In genomic region chr16:1330260-1330914, GRCh38 we compare ENCODE assay signal across 1 cellular context.
TF ChIP-seq lines count a peak whose summit lies in the region.

No MANE protein-coding gene starts in this region.

TF ChIP-seq in HepG2, 621 proteins besides CTCF, POLR2A, EP300 and RAD21 (continues in another document):
- TF ChIP-seq DMTF1 (CRISPR knock-in tag; IDR thresholded peaks at IDR 0.05): no peak
- TF ChIP-seq THAP11 (CRISPR knock-in tag; IDR thresholded peaks at IDR 0.05): 0 out of 2 replicates have a peak, but pooled peaks have one; percentile 41
- peak in 1 of 2 experiments; percentile 20; a peak in 1 of 4 replicates for TF ChIP-seq HMGXB4 (CRISPR knock-in tag; IDR thresholded peaks at IDR 0.05; ENCODE audit: borderline replicate concordance in 1 of 2, low read depth in 1 of 2)
- no peak for TF ChIP-seq HES4 (CRISPR knock-in tag; IDR thresholded peaks at IDR 0.05; ENCODE audit: borderline replicate concordance)
- no peak for TF ChIP-seq ZNF776 (CRISPR knock-in tag; IDR thresholded peaks at IDR 0.05)
- TF ChIP-seq, protein P1, sequence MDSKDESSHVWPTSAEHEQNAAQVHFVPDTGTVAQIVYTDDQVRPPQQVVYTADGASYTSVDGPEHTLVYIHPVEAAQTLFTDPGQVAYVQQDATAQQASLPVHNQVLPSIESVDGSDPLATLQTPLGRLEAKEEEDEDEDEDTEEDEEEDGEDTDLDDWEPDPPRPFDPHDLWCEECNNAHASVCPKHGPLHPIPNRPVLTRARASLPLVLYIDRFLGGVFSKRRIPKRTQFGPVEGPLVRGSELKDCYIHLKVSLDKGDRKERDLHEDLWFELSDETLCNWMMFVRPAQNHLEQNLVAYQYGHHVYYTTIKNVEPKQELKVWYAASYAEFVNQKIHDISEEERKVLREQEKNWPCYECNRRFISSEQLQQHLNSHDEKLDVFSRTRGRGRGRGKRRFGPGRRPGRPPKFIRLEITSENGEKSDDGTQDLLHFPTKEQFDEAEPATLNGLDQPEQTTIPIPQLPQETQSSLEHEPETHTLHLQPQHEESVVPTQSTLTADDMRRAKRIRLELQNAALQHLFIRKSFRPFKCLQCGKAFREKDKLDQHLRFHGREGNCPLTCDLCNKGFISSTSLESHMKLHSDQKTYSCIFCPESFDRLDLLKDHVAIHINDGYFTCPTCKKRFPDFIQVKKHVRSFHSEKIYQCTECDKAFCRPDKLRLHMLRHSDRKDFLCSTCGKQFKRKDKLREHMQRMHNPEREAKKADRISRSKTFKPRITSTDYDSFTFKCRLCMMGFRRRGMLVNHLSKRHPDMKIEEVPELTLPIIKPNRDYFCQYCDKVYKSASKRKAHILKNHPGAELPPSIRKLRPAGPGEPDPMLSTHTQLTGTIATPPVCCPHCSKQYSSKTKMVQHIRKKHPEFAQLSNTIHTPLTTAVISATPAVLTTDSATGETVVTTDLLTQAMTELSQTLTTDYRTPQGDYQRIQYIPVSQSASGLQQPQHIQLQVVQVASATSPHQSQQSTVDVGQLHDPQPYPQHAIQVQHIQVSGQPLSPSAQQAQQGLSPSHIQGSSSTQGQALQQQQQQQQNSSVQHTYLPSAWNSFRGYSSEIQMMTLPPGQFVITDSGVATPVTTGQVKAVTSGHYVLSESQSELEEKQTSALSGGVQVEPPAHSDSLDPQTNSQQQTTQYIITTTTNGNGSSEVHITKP (CRISPR knock-in tag; IDR thresholded peaks at IDR 0.05; ENCODE audit: low read depth): no peak
- no peak for TF ChIP-seq ZNF230 (CRISPR knock-in tag; IDR thresholded peaks at IDR 0.05)
- TF ChIP-seq CEBPG (CRISPR knock-in tag; IDR thresholded peaks at IDR 0.05): no peak
- TF ChIP-seq ZNF503 (CRISPR knock-in tag; IDR thresholded peaks at IDR 0.05): no peak
- TF ChIP-seq STAG1 (CRISPR knock-in tag; IDR thresholded peaks at IDR 0.05): peak; percentile 61
- TF ChIP-seq ZNF282 (IDR thresholded peaks at IDR 0.05; ENCODE audit: partially characterized antibody): no peak
- TF ChIP-seq PHF8 (CRISPR knock-in tag; IDR thresholded peaks at IDR 0.05): no peak
- TF ChIP-seq, protein P2, sequence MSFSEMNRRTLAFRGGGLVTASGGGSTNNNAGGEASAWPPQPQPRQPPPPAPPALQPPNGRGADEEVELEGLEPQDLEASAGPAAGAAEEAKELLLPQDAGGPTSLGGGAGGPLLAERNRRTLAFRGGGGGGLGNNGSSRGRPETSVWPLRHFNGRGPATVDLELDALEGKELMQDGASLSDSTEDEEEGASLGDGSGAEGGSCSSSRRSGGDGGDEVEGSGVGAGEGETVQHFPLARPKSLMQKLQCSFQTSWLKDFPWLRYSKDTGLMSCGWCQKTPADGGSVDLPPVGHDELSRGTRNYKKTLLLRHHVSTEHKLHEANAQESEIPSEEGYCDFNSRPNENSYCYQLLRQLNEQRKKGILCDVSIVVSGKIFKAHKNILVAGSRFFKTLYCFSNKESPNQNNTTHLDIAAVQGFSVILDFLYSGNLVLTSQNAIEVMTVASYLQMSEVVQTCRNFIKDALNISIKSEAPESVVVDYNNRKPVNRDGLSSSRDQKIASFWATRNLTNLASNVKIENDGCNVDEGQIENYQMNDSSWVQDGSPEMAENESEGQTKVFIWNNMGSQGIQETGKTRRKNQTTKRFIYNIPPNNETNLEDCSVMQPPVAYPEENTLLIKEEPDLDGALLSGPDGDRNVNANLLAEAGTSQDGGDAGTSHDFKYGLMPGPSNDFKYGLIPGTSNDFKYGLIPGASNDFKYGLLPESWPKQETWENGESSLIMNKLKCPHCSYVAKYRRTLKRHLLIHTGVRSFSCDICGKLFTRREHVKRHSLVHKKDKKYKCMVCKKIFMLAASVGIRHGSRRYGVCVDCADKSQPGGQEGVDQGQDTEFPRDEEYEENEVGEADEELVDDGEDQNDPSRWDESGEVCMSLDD (CRISPR knock-in tag; IDR thresholded peaks at IDR 0.05; ENCODE audit: borderline replicate concordance): no peak
- TF ChIP-seq NR3C1 (CRISPR knock-in tag; IDR thresholded peaks at IDR 0.05): no peak
- no peak for TF ChIP-seq ZNF674 (CRISPR knock-in tag; IDR thresholded peaks at IDR 0.05; ENCODE audit: low read depth)
- 0 out of 2 replicates have a peak, but pooled peaks have one; percentile 29 for TF ChIP-seq ZNF451 (CRISPR knock-in tag; IDR thresholded peaks at IDR 0.05)
- TF ChIP-seq KDM3A (CRISPR knock-in tag; IDR thresholded peaks at IDR 0.05; ENCODE audit: low read depth): no peak
- TF ChIP-seq NCOR1 (IDR thresholded peaks at IDR 0.05; ENCODE audit: borderline replicate concordance, low read length): no peak
- TF ChIP-seq JARID2 (CRISPR knock-in tag; IDR thresholded peaks at IDR 0.05; ENCODE audit: insufficient replicate concordance): no peak
- no peak for TF ChIP-seq ZNF44 (CRISPR knock-in tag; IDR thresholded peaks at IDR 0.05)
- no peak for TF ChIP-seq ARNT (IDR thresholded peaks at IDR 0.05)
- TF ChIP-seq MAZ (IDR thresholded peaks at IDR 0.05; ENCODE audit: borderline replicate concordance, low read depth, low read length): peak; percentile 45; the same call in 1 of the 2 replicates
- TF ChIP-seq MAZ (CRISPR knock-in tag; IDR thresholded peaks at IDR 0.05; ENCODE audit: low read depth): no peak
- no peak for TF ChIP-seq RARA (CRISPR knock-in tag; IDR thresholded peaks at IDR 0.05)
- no peak for TF ChIP-seq ZNF292 (CRISPR knock-in tag; IDR thresholded peaks at IDR 0.05; ENCODE audit: borderline replicate concordance, low read depth)
- no peak for TF ChIP-seq FLYWCH1 (CRISPR knock-in tag; IDR thresholded peaks at IDR 0.05)
- no peak for TF ChIP-seq SMAD9 (CRISPR knock-in tag; IDR thresholded peaks at IDR 0.05)
- TF ChIP-seq ZFY (CRISPR knock-in tag; IDR thresholded peaks at IDR 0.05): no peak
- no peak for TF ChIP-seq ZNF75D (CRISPR knock-in tag; IDR thresholded peaks at IDR 0.05; ENCODE audit: borderline replicate concordance)
- TF ChIP-seq ZNF678 (CRISPR knock-in tag; IDR thresholded peaks at IDR 0.05): no peak
- TF ChIP-seq ZNF879 (CRISPR knock-in tag; IDR thresholded peaks at IDR 0.05): no peak
- TF ChIP-seq FOSL2 (CRISPR knock-in tag; IDR thresholded peaks at IDR 0.05): no peak
- peak; percentile 40; the same call in 1 of the 2 replicates for TF ChIP-seq ZNF263 (CRISPR knock-in tag; IDR thresholded peaks at IDR 0.05)
- TF ChIP-seq ZNF30 (CRISPR knock-in tag; IDR thresholded peaks at IDR 0.05): no peak
- TF ChIP-seq ZNF709 (CRISPR knock-in tag; IDR thresholded peaks at IDR 0.05): 0 out of 2 replicates have a peak, but pooled peaks have one; percentile 32
- TF ChIP-seq MEF2D (CRISPR knock-in tag; IDR thresholded peaks at IDR 0.05): no peak
- TF ChIP-seq TEAD3 (CRISPR knock-in tag; optimal IDR thresholded peaks at IDR 0.05; ENCODE audit: borderline replicate concordance): no peak
- TF ChIP-seq ARNT2 (CRISPR knock-in tag; IDR thresholded peaks at IDR 0.05; ENCODE audit: low read depth): no peak
- TF ChIP-seq JUNB (CRISPR knock-in tag; IDR thresholded peaks at IDR 0.05; ENCODE audit: borderline replicate concordance): no peak
- no peak for TF ChIP-seq PLRG1 (conservative IDR thresholded peaks at IDR 0.05)
- peak; percentile 51 for TF ChIP-seq SAP130 (CRISPR knock-in tag; IDR thresholded peaks at IDR 0.05; ENCODE audit: low read depth)
- TF ChIP-seq, protein P3, sequence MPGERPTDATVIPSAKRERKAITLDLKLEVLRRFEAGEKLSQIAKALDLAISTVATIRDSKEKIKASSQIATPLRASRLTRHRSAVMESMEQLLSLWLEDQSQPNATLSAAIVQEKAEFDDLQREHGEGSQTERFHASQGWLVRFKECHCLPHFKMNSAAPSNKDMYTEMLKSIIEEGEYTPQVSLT (CRISPR knock-in tag; IDR thresholded peaks at IDR 0.05; ENCODE audit: borderline replicate concordance, low read depth): no peak
- no peak for TF ChIP-seq SIX1 (CRISPR knock-in tag; IDR thresholded peaks at IDR 0.05; ENCODE audit: borderline replicate concordance)
- TF ChIP-seq TBP (CRISPR knock-in tag; IDR thresholded peaks at IDR 0.05): no peak
- TF ChIP-seq KDM5A (IDR thresholded peaks at IDR 0.05; ENCODE audit: borderline replicate concordance, low read length): no peak
- TF ChIP-seq, protein P4, sequence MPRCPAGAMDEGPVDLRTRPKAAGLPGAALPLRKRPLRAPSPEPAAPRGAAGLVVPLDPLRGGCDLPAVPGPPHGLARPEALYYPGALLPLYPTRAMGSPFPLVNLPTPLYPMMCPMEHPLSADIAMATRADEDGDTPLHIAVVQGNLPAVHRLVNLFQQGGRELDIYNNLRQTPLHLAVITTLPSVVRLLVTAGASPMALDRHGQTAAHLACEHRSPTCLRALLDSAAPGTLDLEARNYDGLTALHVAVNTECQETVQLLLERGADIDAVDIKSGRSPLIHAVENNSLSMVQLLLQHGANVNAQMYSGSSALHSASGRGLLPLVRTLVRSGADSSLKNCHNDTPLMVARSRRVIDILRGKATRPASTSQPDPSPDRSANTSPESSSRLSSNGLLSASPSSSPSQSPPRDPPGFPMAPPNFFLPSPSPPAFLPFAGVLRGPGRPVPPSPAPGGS (CRISPR knock-in tag; IDR thresholded peaks at IDR 0.05): no peak
- TF ChIP-seq, protein P5, sequence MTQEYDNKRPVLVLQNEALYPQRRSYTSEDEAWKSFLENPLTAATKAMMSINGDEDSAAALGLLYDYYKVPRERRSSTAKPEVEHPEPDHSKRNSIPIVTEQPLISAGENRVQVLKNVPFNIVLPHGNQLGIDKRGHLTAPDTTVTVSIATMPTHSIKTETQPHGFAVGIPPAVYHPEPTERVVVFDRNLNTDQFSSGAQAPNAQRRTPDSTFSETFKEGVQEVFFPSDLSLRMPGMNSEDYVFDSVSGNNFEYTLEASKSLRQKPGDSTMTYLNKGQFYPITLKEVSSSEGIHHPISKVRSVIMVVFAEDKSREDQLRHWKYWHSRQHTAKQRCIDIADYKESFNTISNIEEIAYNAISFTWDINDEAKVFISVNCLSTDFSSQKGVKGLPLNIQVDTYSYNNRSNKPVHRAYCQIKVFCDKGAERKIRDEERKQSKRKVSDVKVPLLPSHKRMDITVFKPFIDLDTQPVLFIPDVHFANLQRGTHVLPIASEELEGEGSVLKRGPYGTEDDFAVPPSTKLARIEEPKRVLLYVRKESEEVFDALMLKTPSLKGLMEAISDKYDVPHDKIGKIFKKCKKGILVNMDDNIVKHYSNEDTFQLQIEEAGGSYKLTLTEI (CRISPR knock-in tag; conservative IDR thresholded peaks at IDR 0.05): no peak
- no peak for TF ChIP-seq HNRNPUL1 (IDR thresholded peaks at IDR 0.05; ENCODE audit: low read depth, low read length)
- no peak for TF ChIP-seq ZNF33B (CRISPR knock-in tag; IDR thresholded peaks at IDR 0.05)
- TF ChIP-seq GZF1 (CRISPR knock-in tag; IDR thresholded peaks at IDR 0.05): no peak
- no peak for TF ChIP-seq MED8 (CRISPR knock-in tag; IDR thresholded peaks at IDR 0.05; ENCODE audit: insufficient replicate concordance)
- no peak for TF ChIP-seq RXRA (CRISPR knock-in tag; IDR thresholded peaks at IDR 0.05)
- no peak for TF ChIP-seq ZNF616 (CRISPR knock-in tag; IDR thresholded peaks at IDR 0.05; ENCODE audit: low read depth)
- no peak for TF ChIP-seq CREB1 (IDR thresholded peaks at IDR 0.05)
- TF ChIP-seq CREB1 (CRISPR knock-in tag; IDR thresholded peaks at IDR 0.05): no peak
- no peak for TF ChIP-seq ZNF160 (CRISPR knock-in tag; IDR thresholded peaks at IDR 0.05)
- TF ChIP-seq ZFX (CRISPR knock-in tag; IDR thresholded peaks at IDR 0.05; ENCODE audit: low read depth): peak; percentile 50; the same call in 1 of the 2 replicates
- peak; percentile 20 for TF ChIP-seq XRCC5 (optimal IDR thresholded peaks at IDR 0.05; ENCODE audit: low read length)
